In the genomic region with DNA sequence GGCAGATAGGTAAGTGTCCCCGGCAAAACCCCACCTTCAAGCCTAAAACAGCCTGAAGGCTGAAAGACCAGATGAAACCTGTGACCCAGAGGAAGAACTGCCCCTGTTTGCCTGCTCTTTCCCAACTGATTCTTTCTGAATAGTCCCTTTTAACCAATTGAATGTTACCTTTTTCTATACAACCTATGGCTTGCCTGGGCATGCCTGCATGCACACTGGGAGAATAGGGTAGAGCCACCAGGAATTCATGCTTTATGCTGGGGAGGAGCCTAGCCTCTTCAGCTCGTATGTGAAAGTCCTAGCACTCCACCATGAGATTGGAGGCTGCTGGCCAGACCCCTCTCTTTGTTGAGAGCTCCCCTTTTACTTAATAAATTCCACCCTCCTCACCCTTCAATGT, we compare ENCODE assay signal across 1 cellular context.
TF ChIP-seq lines count a peak whose summit lies in the region.

No MANE protein-coding gene starts in this region.

TF ChIP-seq in SK-N-SH, 30 proteins besides CTCF, POLR2A, EP300 and RAD21 (continued from another document):
- TF ChIP-seq ZBTB33 (IDR thresholded peaks at IDR 0.05; ENCODE audit: borderline replicate concordance, low read depth) = no peak
- TF ChIP-seq RFX5 (IDR thresholded peaks at IDR 0.05; ENCODE audit: low read length) = no peak
- no peak for TF ChIP-seq PBX3 (IDR thresholded peaks at IDR 0.05)
- TF ChIP-seq FOXM1 (IDR thresholded peaks at IDR 0.05; ENCODE audit: low read depth) = no peak
- TF ChIP-seq GABPA (IDR thresholded peaks at IDR 0.05; ENCODE audit: low read depth) = no peak
- no peak for TF ChIP-seq MEF2A (IDR thresholded peaks at IDR 0.05; ENCODE audit: borderline replicate concordance, low read depth)
- TF ChIP-seq JUND (IDR thresholded peaks at IDR 0.05) = no peak
- no peak for TF ChIP-seq MAX (IDR thresholded peaks at IDR 0.05; ENCODE audit: low read depth)
- TF ChIP-seq, protein P1, sequence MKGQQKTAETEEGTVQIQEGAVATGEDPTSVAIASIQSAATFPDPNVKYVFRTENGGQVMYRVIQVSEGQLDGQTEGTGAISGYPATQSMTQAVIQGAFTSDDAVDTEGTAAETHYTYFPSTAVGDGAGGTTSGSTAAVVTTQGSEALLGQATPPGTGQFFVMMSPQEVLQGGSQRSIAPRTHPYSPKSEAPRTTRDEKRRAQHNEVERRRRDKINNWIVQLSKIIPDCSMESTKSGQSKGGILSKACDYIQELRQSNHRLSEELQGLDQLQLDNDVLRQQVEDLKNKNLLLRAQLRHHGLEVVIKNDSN (IDR thresholded peaks at IDR 0.05; ENCODE audit: borderline replicate concordance, low read depth) = no peak
- TF ChIP-seq FOSL2 (IDR thresholded peaks at IDR 0.05; ENCODE audit: borderline replicate concordance, low read depth) = no peak
- TF ChIP-seq TCF12 (IDR thresholded peaks at IDR 0.05) = no peak
- TF ChIP-seq FOXJ3 (CRISPR knock-in tag; IDR thresholded peaks at IDR 0.05) = no peak
- no peak for TF ChIP-seq MXI1 (IDR thresholded peaks at IDR 0.05; ENCODE audit: low read depth, low read length)
- no peak for TF ChIP-seq SMC3 (IDR thresholded peaks at IDR 0.05; ENCODE audit: low read depth, low read length)
- no peak for TF ChIP-seq TEAD4 (IDR thresholded peaks at IDR 0.05; ENCODE audit: borderline replicate concordance, insufficient read depth)
TF ChIP-seq in SK-N-SH: peak in this region for 0.
